Comparison of ENCODE assay signal across 8 cellular contexts in genomic region chr10:110425684-110426293, GRCh38.
A peak's percentile ranks its signal among the peaks of the same experiment; 100 is the strongest.
DNase-seq lines count a peak whose midpoint lies in the region; ATAC-seq and TF ChIP-seq lines count a peak whose summit lies in the region.

No MANE protein-coding gene starts in this region.

- H3K4me3 ChIP-seq in AG09309 (ENCODE audit: control insufficient read depth, low read depth, low read length), result no peak overlapping the region

- DNase-seq in AG09309 (ENCODE audit: low read depth), result peak; percentile 99
- peak in 2 of 3 experiments; percentile 47 to 50 for DNase-seq in activated CD8-positive, alpha-beta memory T cell treated with anti-CD3 and anti-CD28 coated beads for 48 hours (ENCODE audit: low read depth in 2 of 3, low spot score in 2 of 3)
- peak; percentile 83 for DNase-seq in hepatic stellate cell (ENCODE audit: low spot score)
- DNase-seq in stromal cell of bone marrow (ENCODE audit: low read depth), result peak; percentile 99
- no peak for DNase-seq in SHP77 treated with DMSO at 0.1 percent for 48 hours (lab: John Stamatoyannopoulos, UW)
- no peak for DNase-seq in NCI-H1417 treated with DMSO at 0.1 percent for 48 hours (lab: John Stamatoyannopoulos, UW)

- ATAC-seq in GM19438 (IDR thresholded peaks at IDR 0.05; ENCODE audit: low read depth, unreplicated experiment) (peak; percentile 46), HG03469 (IDR thresholded peaks at IDR 0.05; ENCODE audit: unreplicated experiment) (peak; percentile 88)

- no peak for TF ChIP-seq CTCF in AG09309 (IDR thresholded peaks at IDR 0.05; ENCODE audit: control insufficient read depth, insufficient read depth, low read depth, low read length, missing control alignments)

Comparison
In these comparisons a context has a peak if more than half of its experiments do, and no peak if none do; other contexts are left out.
1. DNase-seq: peak in AG09309 (single experiment), activated CD8-positive, alpha-beta memory T cell treated with anti-CD3 and anti-CD28 coated beads for 48 hours (2 of 3), hepatic stellate cell (single experiment) and stromal cell of bone marrow (single experiment); none in SHP77 treated with DMSO at 0.1 percent for 48 hours (single experiment) and NCI-H1417 treated with DMSO at 0.1 percent for 48 hours (single experiment).